28 cellular contexts compared by ENCODE assay signal in the genomic region with DNA sequence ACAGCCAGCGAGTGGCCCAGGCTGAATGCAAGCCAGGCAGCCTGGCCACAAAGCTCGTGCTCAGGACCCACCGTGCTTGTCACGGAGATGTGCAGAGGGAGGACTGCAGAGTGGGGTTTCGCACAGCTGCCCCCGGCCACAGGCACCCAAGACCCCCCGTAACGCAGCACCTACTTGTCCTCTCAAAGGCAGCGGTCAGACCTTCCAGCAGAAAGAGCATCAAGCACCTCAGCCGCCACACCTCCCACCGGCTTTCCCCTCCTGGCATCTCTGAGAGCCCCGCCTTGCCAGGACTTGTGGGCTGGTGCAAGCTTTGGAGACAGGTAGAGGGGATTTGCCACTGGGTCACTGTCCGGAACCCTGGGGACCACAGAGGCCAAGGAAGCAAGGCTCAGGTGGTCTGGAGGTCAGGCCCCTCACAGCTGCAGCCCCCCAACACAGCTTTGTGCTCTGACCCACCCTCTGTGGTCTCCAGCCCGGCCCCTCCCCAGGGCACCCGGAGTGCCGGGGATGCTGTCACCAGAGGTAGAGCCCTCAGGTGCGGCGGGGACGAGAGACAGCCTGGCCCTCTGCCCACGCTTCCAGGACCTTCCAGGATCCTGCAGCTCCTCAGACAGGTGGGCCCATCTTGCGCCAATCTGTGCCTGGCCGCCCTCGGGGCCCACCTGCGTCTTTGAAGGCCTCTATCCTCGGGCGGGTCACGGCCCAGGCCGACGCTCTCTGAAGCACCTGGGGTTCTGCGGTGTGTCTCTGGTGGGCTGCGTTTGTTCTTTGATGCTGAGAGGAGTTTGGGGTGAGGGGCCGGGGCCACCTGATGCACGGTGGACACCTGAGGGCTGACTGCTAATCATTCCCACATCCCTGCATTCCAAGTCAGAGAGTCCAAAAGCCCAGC. TPM values are rescaled to one million over a fixed set of nuclear protein-coding genes. Genes with fewer than 3 reads are reported as not detected.
A peak's percentile ranks its signal among the peaks of the same experiment; 100 is the strongest.
DNase-seq lines count a peak whose midpoint lies in the region; ATAC-seq and TF ChIP-seq lines count a peak whose summit lies in the region.
"Had no signal": no experiment of that assay in that cellular context is flagged by ENCODE, and none has a peak within 500 bp of the region (broad histone marks: within the 10 kb centered on the region; RNA-seq: fewer than 3 reads in every experiment).

No MANE protein-coding gene starts in this region.

- ATAC-seq in SK-N-SH treated with all-trans-retinoic acid at 6 μM for 48 hours, result no peak
- no peak for ATAC-seq in natural killer cell treated with Interleukin-12 subunit alpha and Interleukin-12 subunit beta and Interleukin-15 and Interleukin-18, amount 100 ng/mL, for 72 hours
- no peak for ATAC-seq in natural killer cell
- peak; percentile 16 for ATAC-seq in naive thymus-derived CD4-positive, alpha-beta T cell
- ATAC-seq in activated T-helper 17 cell treated with anti-CD3 and anti-CD28 coated beads, Interleukin-2, amount 50 U/mL, for 72 hours (replicated peaks), result no peak
- ATAC-seq: gastrocnemius medialis; stimulated activated naive CD8-positive, alpha-beta T cell treated with anti-CD3 and anti-CD28 coated beads, Interleukin-15, amount 100 ng/mL, for 72 hours had no signal

- peaks cover 0 to 4% of the 10 kb centered on the region in 2 donors for H3K27me3 Mint-ChIP-seq in natural killer cell treated with Interleukin-12 subunit alpha and Interleukin-12 subunit beta and Interleukin-15 and Interleukin-18, amount 100 ng/mL, for 72 hours
- H3K27me3 Mint-ChIP-seq in natural killer cell (ENCODE audit: low read depth in 2 of 2) (peaks cover 2 to 7% of the 10 kb centered on the region in 2 donors), Calu3 (ENCODE audit: unreplicated experiment) (peaks cover 35% of the 10 kb centered on the region)
- peaks cover 0 to 13% (median 0%) of the 10 kb centered on the region in 5 donors for H3K27me3 Mint-ChIP-seq in naive thymus-derived CD4-positive, alpha-beta T cell
- H3K27me3 Mint-ChIP-seq in activated T-helper 17 cell treated with anti-CD3 and anti-CD28 coated beads, Interleukin-2, amount 50 U/mL, for 72 hours, result peaks cover 5% of the 10 kb centered on the region
- H3K27me3 Mint-ChIP-seq: stimulated activated naive CD8-positive, alpha-beta T cell treated with anti-CD3 and anti-CD28 coated beads, Interleukin-15, amount 100 ng/mL, for 72 hours had no signal

- H3K4me3 ChIP-seq in SK-N-SH (ENCODE audit: low read depth in 2 of 2, low read length in 1 of 2), result no peak overlapping the region
- H3K4me3 ChIP-seq in naive thymus-derived CD4-positive, alpha-beta T cell (ENCODE audit: low read length), result no peak overlapping the region
- H3K4me3 ChIP-seq: esophagus muscularis mucosa, gastrocnemius medialis, PC-9, smooth muscle cell had no signal

- no peaks in the 10 kb centered on the region for H3K4me1 Mint-ChIP-seq in natural killer cell treated with Interleukin-12 subunit alpha and Interleukin-12 subunit beta and Interleukin-15 and Interleukin-18, amount 100 ng/mL, for 72 hours (ENCODE audit: low read depth in 2 of 2)
- H3K4me1 Mint-ChIP-seq in natural killer cell, result no peaks in the 10 kb centered on the region
- H3K4me1 Mint-ChIP-seq in naive thymus-derived CD4-positive, alpha-beta T cell, result peaks cover 0 to 3% (median 0%) of the 10 kb centered on the region in 7 donors
- no peaks in the 10 kb centered on the region for H3K4me1 Mint-ChIP-seq in Calu3 (ENCODE audit: low read depth, unreplicated experiment)
- no peaks in the 10 kb centered on the region for H3K4me1 Mint-ChIP-seq in activated T-helper 17 cell treated with anti-CD3 and anti-CD28 coated beads, Interleukin-2, amount 50 U/mL, for 72 hours
- H3K4me1 Mint-ChIP-seq: nephron; stimulated activated naive CD8-positive, alpha-beta T cell treated with anti-CD3 and anti-CD28 coated beads, Interleukin-15, amount 100 ng/mL, for 72 hours had no signal

- TF ChIP-seq EP300 in SK-N-SH (IDR thresholded peaks at IDR 0.05; ENCODE audit: borderline replicate concordance in 1 of 2, low read depth in 1 of 2, low read length in 1 of 2), result no peak

- H3K27ac Mint-ChIP-seq in natural killer cell treated with Interleukin-12 subunit alpha and Interleukin-12 subunit beta and Interleukin-15 and Interleukin-18, amount 100 ng/mL, for 72 hours, result no peak overlapping the region
- no peak overlapping the region for H3K27ac Mint-ChIP-seq in natural killer cell
- no peak overlapping the region for H3K27ac Mint-ChIP-seq in naive thymus-derived CD4-positive, alpha-beta T cell
- no peak overlapping the region for H3K27ac Mint-ChIP-seq in Calu3 (ENCODE audit: unreplicated experiment)
- H3K27ac Mint-ChIP-seq in activated T-helper 17 cell treated with anti-CD3 and anti-CD28 coated beads, Interleukin-2, amount 50 U/mL, for 72 hours, result no peak overlapping the region
- H3K27ac Mint-ChIP-seq: nephron; progenitor cell of endocrine pancreas; stimulated activated naive CD8-positive, alpha-beta T cell treated with anti-CD3 and anti-CD28 coated beads, Interleukin-15, amount 100 ng/mL, for 72 hours; T-helper 2 cell treated with Interferon-gamma antibody and Interleukin-4, amounts not matched to agents 5 μg/mL and 100 μg/mL, for 36 hours had no signal

- CTCF ChIA-PET in SK-N-SH (lab: Yijun Ruan, JAX), result interaction anchor here (0.8 to 1.8 kb wide), 3 partner anchors 11 to 21 kb away, joined by 3 to 9 read pairs (median 8); no protein-coding TSS in a partner anchor
- CTCF ChIA-PET in naive thymus-derived CD4-positive, alpha-beta T cell (lab: Charles Lee), result no interaction called here
- CTCF ChIA-PET in Calu3 (lab: Charles Lee), result no interaction called here

- H4K20me1 ChIP-seq in SK-N-SH (ENCODE audit: insufficient read depth), result no peaks in the 10 kb centered on the region

- H3K9me3 Mint-ChIP-seq in natural killer cell treated with Interleukin-12 subunit alpha and Interleukin-12 subunit beta and Interleukin-15 and Interleukin-18, amount 100 ng/mL, for 72 hours, result no peaks in the 10 kb centered on the region
- H3K9me3 Mint-ChIP-seq in natural killer cell (no peaks in the 10 kb centered on the region), Calu3 (ENCODE audit: low read depth, unreplicated experiment) (no peaks in the 10 kb centered on the region)
- H3K9me3 Mint-ChIP-seq in naive thymus-derived CD4-positive, alpha-beta T cell, result peaks cover 2 to 16% (median 7%) of the 10 kb centered on the region in 11 donors
- H3K9me3 Mint-ChIP-seq in activated T-helper 17 cell treated with anti-CD3 and anti-CD28 coated beads, Interleukin-2, amount 50 U/mL, for 72 hours, result peaks cover 5% of the 10 kb centered on the region

- TF ChIP-seq RAD21 in SK-N-SH (IDR thresholded peaks at IDR 0.05; ENCODE audit: low read length), result no peak

- H3F3A ChIP-seq in SK-N-SH (replicated peaks; ENCODE audit: insufficient read depth), result no peaks in the 10 kb centered on the region

- TF ChIP-seq CTCF in SK-N-SH (IDR thresholded peaks at IDR 0.05) (no peak), natural killer cell (IDR thresholded peaks at IDR 0.05) (no peak), Calu3 (IDR thresholded peaks at IDR 0.05; ENCODE audit: unreplicated experiment) (no peak)

- WGBS in SK-N-SH (ENCODE audit: low lambda C conversion rate), result 50% methylated on average over 4 of the region's 33 CpGs

- no peaks in the 10 kb centered on the region; a peak in 1 of 4 replicates for H3K4me1 ChIP-seq in SK-N-SH (ENCODE audit: control insufficient read depth in 1 of 2, insufficient read depth in 2 of 2, low read depth in 1 of 2, low read length in 1 of 2)
- no peaks in the 10 kb centered on the region for H3K4me1 ChIP-seq in naive thymus-derived CD4-positive, alpha-beta T cell (ENCODE audit: control insufficient read depth in 2 of 2, insufficient read depth in 2 of 2, low read length in 2 of 2)
- H3K4me1 ChIP-seq: gastrocnemius medialis had no signal

- H3K9me3 ChIP-seq in SK-N-SH, result no peaks in the 10 kb centered on the region
- H3K9me3 ChIP-seq in naive thymus-derived CD4-positive, alpha-beta T cell (ENCODE audit: control insufficient read depth in 2 of 3, low read length in 3 of 3), result peaks cover 0 to 10% (median 0%) of the 10 kb centered on the region in 3 experiments

- H3K27me3 ChIP-seq in SK-N-SH (ENCODE audit: insufficient read depth), result no peaks in the 10 kb centered on the region
- H3K27me3 ChIP-seq in naive thymus-derived CD4-positive, alpha-beta T cell (ENCODE audit: control insufficient read depth in 2 of 2, insufficient read depth in 2 of 2, low read length in 2 of 2), result no peaks in the 10 kb centered on the region

- intact Hi-C loops in natural killer cell (cut with micrococcal nuclease) (no loop called here), Calu3 (cut with micrococcal nuclease; ENCODE audit: unreplicated experiment) (no loop called here)
- intact Hi-C loops in naive thymus-derived CD4-positive, alpha-beta T cell (cut with micrococcal nuclease), result no loop called here

- no peak overlapping the region for H2AFZ ChIP-seq in SK-N-SH (ENCODE audit: low read depth)
- H2AFZ ChIP-seq: PC-9 had no signal

- POLR2A ChIA-PET in SK-N-SH (lab: Yijun Ruan, JAX), result no interaction called here
- POLR2A ChIA-PET in naive thymus-derived CD4-positive, alpha-beta T cell (lab: Charles Lee), result no interaction called here

- no peaks in the 10 kb centered on the region for H3K36me3 Mint-ChIP-seq in natural killer cell treated with Interleukin-12 subunit alpha and Interleukin-12 subunit beta and Interleukin-15 and Interleukin-18, amount 100 ng/mL, for 72 hours
- H3K36me3 Mint-ChIP-seq in natural killer cell (no peaks in the 10 kb centered on the region), Calu3 (ENCODE audit: insufficient read depth, unreplicated experiment) (no peaks in the 10 kb centered on the region)
- H3K36me3 Mint-ChIP-seq in naive thymus-derived CD4-positive, alpha-beta T cell, result peaks cover 0 to 3% (median 0%) of the 10 kb centered on the region in 5 donors
- H3K36me3 Mint-ChIP-seq in activated T-helper 17 cell treated with anti-CD3 and anti-CD28 coated beads, Interleukin-2, amount 50 U/mL, for 72 hours (ENCODE audit: low read depth), result no peaks in the 10 kb centered on the region

- no peak overlapping the region for H3K4me2 ChIP-seq in SK-N-SH
- H3K4me2 ChIP-seq: PC-9, smooth muscle cell had no signal

- H3K79me2 ChIP-seq in SK-N-SH (ENCODE audit: insufficient read depth), result no peaks in the 10 kb centered on the region

- H3K4me3 Mint-ChIP-seq in natural killer cell treated with Interleukin-12 subunit alpha and Interleukin-12 subunit beta and Interleukin-15 and Interleukin-18, amount 100 ng/mL, for 72 hours, result no peak overlapping the region
- H3K4me3 Mint-ChIP-seq in natural killer cell, result no peak overlapping the region
- H3K4me3 Mint-ChIP-seq in naive thymus-derived CD4-positive, alpha-beta T cell, result no peak overlapping the region
- H3K4me3 Mint-ChIP-seq in Calu3 (ENCODE audit: low read depth, unreplicated experiment), result no peak overlapping the region
- no peak overlapping the region for H3K4me3 Mint-ChIP-seq in activated T-helper 17 cell treated with anti-CD3 and anti-CD28 coated beads, Interleukin-2, amount 50 U/mL, for 72 hours
- H3K4me3 Mint-ChIP-seq: nephron; stimulated activated naive CD8-positive, alpha-beta T cell treated with anti-CD3 and anti-CD28 coated beads, Interleukin-15, amount 100 ng/mL, for 72 hours; T-helper 2 cell treated with Interferon-gamma antibody and Interleukin-4, amounts not matched to agents 5 μg/mL and 100 μg/mL, for 36 hours had no signal

- DNase-seq in SK-N-SH (peak; percentile 14), natural killer cell (no peak), Calu3 (no peak), AG20443 (ENCODE audit: low spot score) (no peak)
- peak; percentile 38 for DNase-seq in natural killer cell treated with Interleukin-12 subunit alpha and Interleukin-12 subunit beta and Interleukin-15 and Interleukin-18, amount 100 ng/mL, for 72 hours (ENCODE audit: low spot score)
- DNase-seq in naive thymus-derived CD4-positive, alpha-beta T cell, result no peak
- DNase-seq: activated naive CD4-positive, alpha-beta T cell treated with Interleukin-2 at 50 U/mL for 16 hours; cerebellar nuclear complex; COR-L47; effector memory CD4-positive, alpha-beta T cell; gastrocnemius medialis; mesendoderm; MV-4-11; NCI-H2081; PC-9; stimulated activated CD4-positive, alpha-beta T cell treated with anti-CD3 and anti-CD28 coated beads, Interleukin-4, amount 100 ng/mL, for 24 hours; stimulated activated naive CD8-positive, alpha-beta T cell treated with anti-CD3 and anti-CD28 coated beads, Interleukin-15, amount 100 ng/mL, for 72 hours had no signal

- no peak overlapping the region for H3K9ac ChIP-seq in SK-N-SH

- BruUV-seq in Calu3 (replicated peaks; lab: Mats Ljungman, UMichigan), result no TSS peak

- H3K27ac ChIP-seq in SK-N-SH (ENCODE audit: low read depth in 2 of 2, low read length in 1 of 2), result no peak overlapping the region
- no peak overlapping the region for H3K27ac ChIP-seq in naive thymus-derived CD4-positive, alpha-beta T cell (ENCODE audit: low read depth, low read length)
- H3K27ac ChIP-seq: 22Rv1, esophagus muscularis mucosa, gastrocnemius medialis, PC-9 had no signal

- no peaks in the 10 kb centered on the region for H3K36me3 ChIP-seq in SK-N-SH (replicated peaks in 1 of 2; ENCODE audit: control insufficient read depth in 1 of 2, insufficient read depth in 2 of 2, low read length in 1 of 2)
- no peaks in the 10 kb centered on the region for H3K36me3 ChIP-seq in naive thymus-derived CD4-positive, alpha-beta T cell (ENCODE audit: control insufficient read depth in 2 of 3, insufficient read depth in 3 of 3, low read length in 3 of 3)
- H3K36me3 ChIP-seq: esophagus muscularis mucosa, gastrocnemius medialis had no signal

- H3K9me2 ChIP-seq in SK-N-SH, result no peaks in the 10 kb centered on the region

RNA-seq across cellular contexts. Expression of a gene that starts 34.4 kb away (rescaled TPM):
- polyA plus RNA-seq in SK-N-SH (2012; rRNA removed), result 0.11 and 0.20 TPM in 2 replicates
- polyA plus RNA-seq in SK-N-SH (2012; cell fraction: cytosol; rRNA removed), result 0.12 and 0.24 TPM in 2 replicates
- 0.07 and 0.11 TPM in 2 replicates for polyA plus RNA-seq in SK-N-SH (2012; cell fraction: nucleus; rRNA removed)
- not detected for total RNA-seq in natural killer cell treated with Interleukin-12 subunit alpha and Interleukin-12 subunit beta and Interleukin-15 and Interleukin-18, amount 100 ng/mL, for 72 hours
- total RNA-seq in natural killer cell, result not detected
- not detected for total RNA-seq in naive thymus-derived CD4-positive, alpha-beta T cell
- polyA plus RNA-seq in naive thymus-derived CD4-positive, alpha-beta T cell, result not detected
- total RNA-seq in Calu3 (2022), result not detected in 2 replicates
- not detected for total RNA-seq in activated T-helper 17 cell treated with anti-CD3 and anti-CD28 coated beads, Interleukin-2, amount 50 U/mL, for 72 hours
- total RNA-seq: gastrocnemius medialis, HT1080, kidney epithelial cell, PC-9, smooth muscle cell had no signal
- polyA plus RNA-seq: smooth muscle cell, urinary bladder had no signal

Comparison
In these comparisons a context has a peak if more than half of its experiments do, and no peak if none do; other contexts are left out.
1. DNase-seq: peak in SK-N-SH (single experiment) and natural killer cell treated with Interleukin-12 subunit alpha and Interleukin-12 subunit beta and Interleukin-15 and Interleukin-18, amount 100 ng/mL, for 72 hours (single experiment); none in natural killer cell (single experiment), naive thymus-derived CD4-positive, alpha-beta T cell (0 of 9), Calu3 (single experiment) and AG20443 (single experiment).